In genomic region chr17:19727466-19728113, GRCh38 we compare ENCODE assay signal across 8 cellular contexts. TPM values are rescaled to one million over a fixed set of nuclear protein-coding genes. Genes with fewer than 3 reads are reported as not detected.
A peak's percentile ranks its signal among the peaks of the same experiment; 100 is the strongest.
DNase-seq lines count a peak whose midpoint lies in the region; ATAC-seq and TF ChIP-seq lines count a peak whose summit lies in the region.

No MANE protein-coding gene starts in this region.

- peak; percentile 48 for ATAC-seq in left lung
- no peak for ATAC-seq in T-helper 17 cell
- no peak for ATAC-seq in activated CD8-positive, alpha-beta T cell treated with anti-CD3 and anti-CD28 coated beads for 36 hours

- no peaks in the 10 kb centered on the region for H3K27me3 Mint-ChIP-seq in T-helper 17 cell
- no peaks in the 10 kb centered on the region for H3K27me3 Mint-ChIP-seq in activated CD8-positive, alpha-beta T cell treated with anti-CD3 and anti-CD28 coated beads for 36 hours
- H3K27me3 Mint-ChIP-seq in activated naive CD4-positive, alpha-beta T cell treated with anti-CD3 and anti-CD28 coated beads for 36 hours (ENCODE audit: low read depth), result no peaks in the 10 kb centered on the region

- no peak for TF ChIP-seq POLR2A in suprapubic skin (IDR thresholded peaks at IDR 0.05)

- H3K27me3 ChIP-seq in MG63 (no peaks in the 10 kb centered on the region), left lung (no peaks in the 10 kb centered on the region), suprapubic skin (no peaks in the 10 kb centered on the region)

- 40% methylated on average over 4 of the region's 4 CpGs for WGBS in suprapubic skin

- H3K4me3 ChIP-seq in MG63, result no peak overlapping the region
- H3K4me3 ChIP-seq in cardiac fibroblast (replicated peaks in 1 of 2; ENCODE audit: low read depth in 2 of 2, low read length in 2 of 2), result no peak overlapping the region
- H3K4me3 ChIP-seq in left lung, result no peak overlapping the region
- no peak overlapping the region for H3K4me3 ChIP-seq in suprapubic skin

- POLR2A ChIA-PET in activated CD8-positive, alpha-beta T cell treated with anti-CD3 and anti-CD28 coated beads for 36 hours (lab: Charles Lee), result interaction anchor here (1.3 kb wide), 1 partner anchor 13 kb away, joined by 3 read pairs; no protein-coding TSS in a partner anchor

- no peaks in the 10 kb centered on the region for H3K9me3 Mint-ChIP-seq in activated CD8-positive, alpha-beta T cell treated with anti-CD3 and anti-CD28 coated beads for 36 hours
- no peaks in the 10 kb centered on the region for H3K9me3 Mint-ChIP-seq in activated naive CD4-positive, alpha-beta T cell treated with anti-CD3 and anti-CD28 coated beads for 36 hours

- peaks cover 16% of the 10 kb centered on the region for H3K4me1 Mint-ChIP-seq in T-helper 17 cell
- H3K4me1 Mint-ChIP-seq in activated CD8-positive, alpha-beta T cell treated with anti-CD3 and anti-CD28 coated beads for 36 hours (ENCODE audit: low read depth), result peaks cover 13% of the 10 kb centered on the region
- peaks cover 16% of the 10 kb centered on the region for H3K4me1 Mint-ChIP-seq in activated naive CD4-positive, alpha-beta T cell treated with anti-CD3 and anti-CD28 coated beads for 36 hours (ENCODE audit: low read depth)

- TF ChIP-seq EP300 in suprapubic skin (IDR thresholded peaks at IDR 0.05), result no peak

- H3K9me3 ChIP-seq in MG63, result no peaks in the 10 kb centered on the region
- H3K9me3 ChIP-seq in left lung, result no peaks in the 10 kb centered on the region
- no peaks in the 10 kb centered on the region for H3K9me3 ChIP-seq in suprapubic skin
- no peaks in the 10 kb centered on the region for H3K9me3 ChIP-seq in T-helper 17 cell (ENCODE audit: control insufficient read depth, low read length, poor library complexity, severe bottlenecking)

- H3K4me1 ChIP-seq in left lung (peaks cover 12 to 55% of the 10 kb centered on the region in 2 donors), suprapubic skin (peaks cover 72% of the 10 kb centered on the region)

- no peak overlapping the region for H3K4me3 Mint-ChIP-seq in T-helper 17 cell
- no peak overlapping the region for H3K4me3 Mint-ChIP-seq in activated CD8-positive, alpha-beta T cell treated with anti-CD3 and anti-CD28 coated beads for 36 hours
- no peak overlapping the region for H3K4me3 Mint-ChIP-seq in activated naive CD4-positive, alpha-beta T cell treated with anti-CD3 and anti-CD28 coated beads for 36 hours

- TF ChIP-seq CTCF in cardiac fibroblast (IDR thresholded peaks at IDR 0.05; ENCODE audit: low read depth, low read length) (no peak), left lung (IDR thresholded peaks at IDR 0.05) (no peak), suprapubic skin (IDR thresholded peaks at IDR 0.05) (no peak)
- TF ChIP-seq CTCF in activated CD8-positive, alpha-beta T cell treated with anti-CD3 and anti-CD28 coated beads for 36 hours (IDR thresholded peaks at IDR 0.05), result no peak

- CTCF ChIA-PET in activated CD8-positive, alpha-beta T cell treated with anti-CD3 and anti-CD28 coated beads for 36 hours (lab: Charles Lee), result interaction anchor here (0.8 to 2.5 kb wide), 5 partner anchors 9 to 365 kb away, joined by 3 to 9 read pairs (median 3); partner anchors contain the start of gene B9D1
- CTCF ChIA-PET in activated naive CD4-positive, alpha-beta T cell treated with anti-CD3 and anti-CD28 coated beads for 36 hours (lab: Charles Lee), result interaction anchor here (0.7 to 1.4 kb wide), 7 partner anchors 17 to 39 kb away, joined by 3 to 7 read pairs (median 3); no protein-coding TSS in a partner anchor

- H3K27ac ChIP-seq in left lung, result peak overlapping the region; percentile 43 to 83
- peak overlapping the region; percentile 95 for H3K27ac ChIP-seq in suprapubic skin

- H3K36me3 ChIP-seq in MG63 (no peaks in the 10 kb centered on the region), left lung (no peaks in the 10 kb centered on the region), suprapubic skin (no peaks in the 10 kb centered on the region)

- DNase-seq in MG63 (peak; percentile 76), cardiac fibroblast (ENCODE audit: low read depth in 2 of 2) (peak; percentile 90 to 97), left lung (peak in 1 of 2 donors; percentile 35), suprapubic skin (ENCODE audit: low spot score in 2 of 2) (peak; percentile 91 to 92), NCI-H2081 (lab: John Stamatoyannopoulos, UW) (no peak), T-helper 17 cell (no peak)
- no peak for DNase-seq in activated CD8-positive, alpha-beta T cell treated with anti-CD3 and anti-CD28 coated beads for 36 hours
- no peak for DNase-seq in activated naive CD4-positive, alpha-beta T cell treated with anti-CD3 and anti-CD28 coated beads for 36 hours

- no peak overlapping the region for H3K27ac Mint-ChIP-seq in T-helper 17 cell
- H3K27ac Mint-ChIP-seq in activated CD8-positive, alpha-beta T cell treated with anti-CD3 and anti-CD28 coated beads for 36 hours, result no peak overlapping the region
- no peak overlapping the region for H3K27ac Mint-ChIP-seq in activated naive CD4-positive, alpha-beta T cell treated with anti-CD3 and anti-CD28 coated beads for 36 hours

- no peaks in the 10 kb centered on the region for H3K36me3 Mint-ChIP-seq in T-helper 17 cell (ENCODE audit: low read depth)
- H3K36me3 Mint-ChIP-seq in activated CD8-positive, alpha-beta T cell treated with anti-CD3 and anti-CD28 coated beads for 36 hours (ENCODE audit: low read depth), result no peaks in the 10 kb centered on the region
- no peaks in the 10 kb centered on the region for H3K36me3 Mint-ChIP-seq in activated naive CD4-positive, alpha-beta T cell treated with anti-CD3 and anti-CD28 coated beads for 36 hours (ENCODE audit: low read depth)

- intact Hi-C loops in left lung (cut with DNase I), result no loop called here
- intact Hi-C loops in activated CD8-positive, alpha-beta T cell treated with anti-CD3 and anti-CD28 coated beads for 36 hours (cut with micrococcal nuclease), result no loop called here
- intact Hi-C loops in activated naive CD4-positive, alpha-beta T cell treated with anti-CD3 and anti-CD28 coated beads for 36 hours (cut with micrococcal nuclease), result no loop called here

RNA-seq across cellular contexts. Expression of gene SLC47A2, which starts 11.2 kb away (rescaled TPM):
- total RNA-seq in MG63 (2014; rRNA removed; shearing (Covaris generic); ENCODE audit: low replicate concordance), result 24.8 and 27.9 TPM in 2 replicates
- total RNA-seq in left lung, result not detected
- total RNA-seq in suprapubic skin, result 1 to 10 TPM in 2 of 4 donors, under 1 TPM in 1, not detected in 1; 0.96 to 7.9 (median 2.5) TPM
- total RNA-seq in T-helper 17 cell, result not detected
- total RNA-seq in activated CD8-positive, alpha-beta T cell treated with anti-CD3 and anti-CD28 coated beads for 36 hours, result not detected
- total RNA-seq in activated naive CD4-positive, alpha-beta T cell treated with anti-CD3 and anti-CD28 coated beads for 36 hours, result not detected

RNA-seq across cellular contexts. Expression of gene ALDH3A1, which starts 20.5 kb away (rescaled TPM):
- 240 and 395 TPM in 2 replicates for total RNA-seq in MG63 (2014; rRNA removed; shearing (Covaris generic); ENCODE audit: low replicate concordance)
- total RNA-seq in left lung, result 1 to 10 TPM; 1.2 to 4.7 TPM
- 100 to 1,000 TPM in 2 of 4 donors, 10 to 100 TPM in 2; 41.7 to 128 (median 83.9) TPM for total RNA-seq in suprapubic skin
- total RNA-seq in T-helper 17 cell, result not detected
- total RNA-seq in activated CD8-positive, alpha-beta T cell treated with anti-CD3 and anti-CD28 coated beads for 36 hours, result under 1 TPM; 0.38 to 0.92 TPM
- total RNA-seq in activated naive CD4-positive, alpha-beta T cell treated with anti-CD3 and anti-CD28 coated beads for 36 hours, result not detected

Comparison
In these comparisons a context has a peak if more than half of its experiments do, and no peak if none do; other contexts are left out.
1. DNase-seq: peak in MG63 (single experiment), cardiac fibroblast (2 of 2) and suprapubic skin (2 of 2); none in NCI-H2081 (0 of 2), T-helper 17 cell (0 of 3), activated CD8-positive, alpha-beta T cell treated with anti-CD3 and anti-CD28 coated beads for 36 hours (single experiment) and activated naive CD4-positive, alpha-beta T cell treated with anti-CD3 and anti-CD28 coated beads for 36 hours (single experiment).
2. RNA of gene ALDH3A1, which starts 20.5 kb away (total RNA-seq): 240 to 395 TPM in MG63 and 41.7 to 128 TPM in suprapubic skin; 1.2 to 4.7 TPM in left lung, 0.38 to 0.92 TPM in activated CD8-positive, alpha-beta T cell treated with anti-CD3 and anti-CD28 coated beads for 36 hours, not detected in activated naive CD4-positive, alpha-beta T cell treated with anti-CD3 and anti-CD28 coated beads for 36 hours and not detected in T-helper 17 cell; every median in the first group is over 4 times any median in the second.